In genomic region chr15:60819860-60820259, GRCh38 we compare ENCODE assay signal across 1 cellular context.
TF ChIP-seq lines count a peak whose summit lies in the region.

No MANE protein-coding gene starts in this region.

TF ChIP-seq in WTC11, 78 proteins besides CTCF, POLR2A, EP300 and RAD21 (continued from another document):
- TF ChIP-seq PRDM15 (CRISPR knock-in tag; IDR thresholded peaks at IDR 0.05) (no peak), TEAD4 (CRISPR knock-in tag; IDR thresholded peaks at IDR 0.05) (no peak), ELF4 (CRISPR knock-in tag; IDR thresholded peaks at IDR 0.05; ENCODE audit: low read depth) (no peak), ZNF512 (CRISPR knock-in tag; IDR thresholded peaks at IDR 0.05; ENCODE audit: borderline replicate concordance) (no peak)
TF ChIP-seq in WTC11: peak in this region for 0.
